ENCODE assay signal across 1 cellular context in the genomic region with DNA sequence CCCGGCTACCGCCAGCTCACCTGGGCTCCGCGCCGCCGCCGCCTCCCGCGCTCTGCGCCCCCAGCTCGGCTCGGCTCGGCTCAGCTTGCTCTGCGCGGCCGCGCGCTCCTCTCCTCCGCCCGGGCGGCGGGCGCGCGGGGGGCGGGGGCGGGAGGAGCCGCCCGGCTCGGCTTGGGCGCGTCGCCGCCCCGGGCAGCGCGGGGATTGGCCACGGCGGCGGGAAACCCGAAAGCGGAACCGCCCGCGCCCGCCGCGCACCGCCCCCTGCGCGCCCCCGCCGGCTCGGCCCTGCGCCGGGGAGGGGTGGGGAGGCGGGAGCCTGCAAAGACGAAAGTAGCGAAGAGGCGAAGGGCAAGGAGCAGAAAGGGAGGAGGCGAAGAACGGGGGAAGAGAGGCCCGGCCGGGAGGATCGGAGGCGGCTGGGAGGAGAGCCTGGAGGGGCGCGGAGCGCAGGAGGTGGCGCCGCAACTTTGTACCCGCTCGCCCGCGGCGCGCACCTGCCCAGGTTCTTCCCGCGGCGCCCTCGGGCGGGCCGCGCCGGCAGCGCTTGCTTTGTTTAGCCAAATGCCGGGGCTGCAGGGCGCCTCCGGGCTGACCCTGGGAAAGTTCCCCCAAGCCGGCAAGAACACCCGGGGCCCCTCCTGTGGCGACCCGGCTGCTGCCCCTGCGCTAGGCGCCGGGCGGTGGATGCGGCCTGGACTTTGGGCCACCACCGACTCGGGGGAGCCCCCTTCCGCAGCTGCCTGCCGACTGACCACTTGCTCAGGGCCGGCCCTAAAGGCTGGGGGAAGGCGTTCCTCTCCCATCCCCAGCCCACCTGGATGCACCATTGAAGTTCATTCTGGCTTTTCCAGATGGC.
TF ChIP-seq lines count a peak whose summit lies in the region.

A gene (minus strand): TSS at position 92 of the 859 bp plus-strand sequence. CDS start 22,183 bp downstream, outside the sequence.

TF ChIP-seq in SK-N-SH, 30 proteins besides CTCF, POLR2A, EP300 and RAD21:
- TF ChIP-seq POLR2AphosphoS5 (IDR thresholded peaks at IDR 0.05; ENCODE audit: low read depth, low read length), result 0 out of 2 replicates have a peak, but pooled peaks have one; percentile 45
- TF ChIP-seq MXI1 (IDR thresholded peaks at IDR 0.05; ENCODE audit: low read depth, low read length), result peak; percentile 16; the same call in 1 of the 2 replicates
- TF ChIP-seq ELF1 (IDR thresholded peaks at IDR 0.05), result no peak
- no peak for TF ChIP-seq CHD2 (IDR thresholded peaks at IDR 0.05; ENCODE audit: low read length, partially characterized antibody)
- peak; percentile 68; the same call in 1 of the 2 replicates for TF ChIP-seq NRF1 (IDR thresholded peaks at IDR 0.05; ENCODE audit: low read depth, low read length)
- no peak for TF ChIP-seq TCF12 (IDR thresholded peaks at IDR 0.05)
- TF ChIP-seq JUND (IDR thresholded peaks at IDR 0.05), result no peak
- TF ChIP-seq, protein P1, sequence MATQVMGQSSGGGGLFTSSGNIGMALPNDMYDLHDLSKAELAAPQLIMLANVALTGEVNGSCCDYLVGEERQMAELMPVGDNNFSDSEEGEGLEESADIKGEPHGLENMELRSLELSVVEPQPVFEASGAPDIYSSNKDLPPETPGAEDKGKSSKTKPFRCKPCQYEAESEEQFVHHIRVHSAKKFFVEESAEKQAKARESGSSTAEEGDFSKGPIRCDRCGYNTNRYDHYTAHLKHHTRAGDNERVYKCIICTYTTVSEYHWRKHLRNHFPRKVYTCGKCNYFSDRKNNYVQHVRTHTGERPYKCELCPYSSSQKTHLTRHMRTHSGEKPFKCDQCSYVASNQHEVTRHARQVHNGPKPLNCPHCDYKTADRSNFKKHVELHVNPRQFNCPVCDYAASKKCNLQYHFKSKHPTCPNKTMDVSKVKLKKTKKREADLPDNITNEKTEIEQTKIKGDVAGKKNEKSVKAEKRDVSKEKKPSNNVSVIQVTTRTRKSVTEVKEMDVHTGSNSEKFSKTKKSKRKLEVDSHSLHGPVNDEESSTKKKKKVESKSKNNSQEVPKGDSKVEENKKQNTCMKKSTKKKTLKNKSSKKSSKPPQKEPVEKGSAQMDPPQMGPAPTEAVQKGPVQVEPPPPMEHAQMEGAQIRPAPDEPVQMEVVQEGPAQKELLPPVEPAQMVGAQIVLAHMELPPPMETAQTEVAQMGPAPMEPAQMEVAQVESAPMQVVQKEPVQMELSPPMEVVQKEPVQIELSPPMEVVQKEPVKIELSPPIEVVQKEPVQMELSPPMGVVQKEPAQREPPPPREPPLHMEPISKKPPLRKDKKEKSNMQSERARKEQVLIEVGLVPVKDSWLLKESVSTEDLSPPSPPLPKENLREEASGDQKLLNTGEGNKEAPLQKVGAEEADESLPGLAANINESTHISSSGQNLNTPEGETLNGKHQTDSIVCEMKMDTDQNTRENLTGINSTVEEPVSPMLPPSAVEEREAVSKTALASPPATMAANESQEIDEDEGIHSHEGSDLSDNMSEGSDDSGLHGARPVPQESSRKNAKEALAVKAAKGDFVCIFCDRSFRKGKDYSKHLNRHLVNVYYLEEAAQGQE (IDR thresholded peaks at IDR 0.05; ENCODE audit: low read depth, low read length), result no peak
- TF ChIP-seq NFIC (IDR thresholded peaks at IDR 0.05; ENCODE audit: borderline replicate concordance), result no peak
